Comparison of ENCODE assay signal across 11 cellular contexts in genomic region chr12:125356111-125356510, GRCh38.
"Had no signal": no experiment of that assay in that cellular context is flagged by ENCODE, and none has a peak within 500 bp of the region (broad histone marks: within the 10 kb centered on the region; RNA-seq: fewer than 3 reads in every experiment).

No MANE protein-coding gene starts in this region.

- DNase-seq: GM23248, GOT3, H9, HCEC 1CT, HFFc6, IMR-90, Karpas-422, KBM-7 had no signal

- H2AFZ ChIP-seq: GM23248 had no signal

- H3K9ac ChIP-seq: GM23248, KMS-11 had no signal

- H3K27ac ChIP-seq: GM23248, HL-60, KMS-11 had no signal

- H3K4me3 ChIP-seq: GM23248 had no signal

- FAIRE-seq: H54 had no signal

- H3K4me2 ChIP-seq: KMS-11 had no signal
